In genomic region chr19:54497747-54498450, GRCh38 we compare ENCODE assay signal across 4 cellular contexts. TPM values are rescaled to one million over a fixed set of nuclear protein-coding genes. Genes with fewer than 3 reads are reported as not detected.
"Had no signal": no experiment of that assay in that cellular context is flagged by ENCODE, and none has a peak within 500 bp of the region (broad histone marks: within the 10 kb centered on the region; RNA-seq: fewer than 3 reads in every experiment).

No MANE protein-coding gene starts in this region.

RNA-seq across cellular contexts. Expression of gene LAIR2, which starts 4.7 kb away (rescaled TPM):
- total RNA-seq: esophagus mucosa, glomerular endothelial cell, tibial nerve, vagina had no signal
